In genomic region chr22:30216710-30217109, GRCh38 we compare ENCODE assay signal across 18 cellular contexts. TPM values are rescaled to one million over a fixed set of nuclear protein-coding genes. Genes with fewer than 3 reads are reported as not detected.
"Had no signal": no experiment of that assay in that cellular context is flagged by ENCODE, and none has a peak within 500 bp of the region (broad histone marks: within the 10 kb centered on the region; RNA-seq: fewer than 3 reads in every experiment).

No MANE protein-coding gene starts in this region.

- H3K27ac ChIP-seq: epithelial cell of prostate, gastroesophageal sphincter, neural progenitor cell, parathyroid adenoma, stomach had no signal

- ATAC-seq: effector memory CD8-positive, alpha-beta T cell; gastroesophageal sphincter; left ventricle myocardium superior had no signal

- DNase-seq: activated CD4-positive, alpha-beta T cell treated with anti-CD3 and anti-CD28 coated beads for 4 hours; activated T-cell treated with anti-CD3 and anti-CD28 coated beads, Interleukin-2, amount 50 U/mL, for 48 hours; central memory CD4-positive, alpha-beta T cell; effector memory CD8-positive, alpha-beta T cell; left ventricle myocardium superior; mesendoderm; retina; stimulated activated CD4-positive, alpha-beta T cell treated with anti-CD3 and anti-CD28 coated beads, Interleukin-4, amount 100 ng/mL, for 4 hours; stomach; T-helper 9 cell had no signal

- H3K4me3 Mint-ChIP-seq: effector memory CD8-positive, alpha-beta T cell; neural progenitor cell had no signal

- H3K4me3 ChIP-seq: coronary artery, gastroesophageal sphincter, hepatocyte, neural progenitor cell, stomach, thoracic aorta had no signal

- H3K27ac Mint-ChIP-seq: neural progenitor cell had no signal

- H3K36me3 Mint-ChIP-seq: neural progenitor cell had no signal

- H3K27me3 ChIP-seq: hepatocyte, neural progenitor cell had no signal

- H3K27me3 Mint-ChIP-seq: effector memory CD8-positive, alpha-beta T cell had no signal

- H3K9me3 Mint-ChIP-seq: effector memory CD8-positive, alpha-beta T cell; neural progenitor cell had no signal

RNA-seq across cellular contexts. Expression of gene OSM, which starts 49.9 kb away (rescaled TPM):
- total RNA-seq: kidney epithelial cell, left ventricle myocardium superior had no signal
